Comparison of ENCODE assay signal across 21 cellular contexts in the genomic region with DNA sequence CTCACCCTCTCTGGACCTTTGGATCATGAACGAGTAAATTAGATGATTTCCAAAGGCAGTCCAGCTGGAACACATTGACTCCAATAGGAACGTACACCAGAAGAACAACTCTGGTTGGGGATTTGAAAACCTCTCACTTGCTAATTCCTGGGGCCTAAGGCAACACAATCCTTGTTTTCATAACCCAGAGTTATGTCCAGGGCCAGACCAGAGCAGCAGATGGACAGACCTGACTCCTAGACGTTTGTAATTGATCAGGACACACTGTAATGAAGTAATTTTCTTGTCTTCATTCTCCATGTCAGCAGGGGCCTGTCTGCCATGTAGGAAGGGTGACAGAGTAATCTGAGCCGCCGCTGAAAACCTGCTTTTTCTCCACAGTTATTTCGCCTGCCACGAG.
"Had no signal": no experiment of that assay in that cellular context is flagged by ENCODE, and none has a peak within 500 bp of the region (broad histone marks: within the 10 kb centered on the region; RNA-seq: fewer than 3 reads in every experiment).

No MANE protein-coding gene starts in this region.

- H3K4me1 Mint-ChIP-seq: IgD-negative memory B cell had no signal

- H3K4me3 ChIP-seq: K562 had no signal

- H3K27me3 Mint-ChIP-seq: IgD-negative memory B cell had no signal

- H3K27ac ChIP-seq: HL-60, KMS-11, RWPE1 had no signal

- H3K9ac ChIP-seq: KMS-11, SK-N-SH had no signal

- DNase-seq: MV-4-11, NCI-H1048, NCI-H1105, NCI-H1417, NCI-H1436 treated with DMSO at 0.1 percent for 48 hours, NCI-H1694, NCI-H187 treated with DMSO at 0.1 percent for 48 hours, NCI-H2029 treated with DMSO at 0.1 percent for 48 hours, NCI-H2171 treated with DMSO at 0.1 percent for 48 hours, NCI-H345, NCI-H446 treated with DMSO at 0.1 percent for 48 hours, NCI-H510A treated with DMSO at 0.1 percent for 48 hours, NCI-H526 treated with DMSO at 0.1 percent for 48 hours, NCI-H774, SHP77, SK-N-SH had no signal

- H3K27ac Mint-ChIP-seq: IgD-negative memory B cell had no signal

- H3K9me3 ChIP-seq: SK-N-SH had no signal

- H3K36me3 Mint-ChIP-seq: IgD-negative memory B cell had no signal

- H3K4me3 Mint-ChIP-seq: IgD-negative memory B cell had no signal
